In genomic region chr20:10177326-10177725, GRCh38 we compare ENCODE assay signal across 21 cellular contexts. TPM values are rescaled to one million over a fixed set of nuclear protein-coding genes. Genes with fewer than 3 reads are reported as not detected.
"Had no signal": no experiment of that assay in that cellular context is flagged by ENCODE, and none has a peak within 500 bp of the region (broad histone marks: within the 10 kb centered on the region; RNA-seq: fewer than 3 reads in every experiment).

No MANE protein-coding gene starts in this region.

- H3K27ac ChIP-seq: breast epithelium, esophagus squamous epithelium, gastroesophageal sphincter, heart left ventricle, tibial artery had no signal

- H3K27me3 ChIP-seq: breast epithelium, tibial artery had no signal

- H3K9me3 ChIP-seq: breast epithelium, esophagus squamous epithelium, gastroesophageal sphincter, heart left ventricle, tibial artery had no signal

- DNase-seq: activated CD4-positive, alpha-beta T cell treated with anti-CD3 and anti-CD28 coated beads, Interleukin-2, amount 10 ng/mL, durations not matched to agents 7 days and 5 days; activated CD4-positive, CD25-positive, alpha-beta regulatory T cell; activated CD8-positive, alpha-beta T cell treated with anti-CD3 and anti-CD28 coated beads, Interleukin-2, amount 10 ng/mL, durations not matched to agents 7 days and 5 days; activated naive CD4-positive, alpha-beta T cell treated with Interleukin-2 at 50 U/mL for 16 hours; activated naive CD8-positive, alpha-beta T cell treated with anti-CD3 and anti-CD28 coated beads, Interleukin-2, amount 10 ng/mL, durations not matched to agents 7 days and 5 days; activated T-cell treated with anti-CD3 and anti-CD28 coated beads, Interleukin-2, amount 50 U/mL, for 24 hours; cortex of kidney; effector CD8-positive, alpha-beta T cell; esophagus squamous epithelium; heart left ventricle; kidney glomerular epithelial cell; left ventricle myocardium superior; naive B cell; stimulated activated CD8-positive, alpha-beta memory T cell treated with anti-CD3 and anti-CD28 coated beads, Interleukin-4, amount 100 ng/mL, for 48 hours; stimulated activated naive CD4-positive, alpha-beta T cell treated with Interleukin-2 at 50 U/mL for 16 hours; T-helper 1 cell; T-helper 9 cell; tibial artery had no signal

- H3K36me3 ChIP-seq: breast epithelium, esophagus squamous epithelium, gastroesophageal sphincter, heart left ventricle, tibial artery had no signal

- H3K4me1 ChIP-seq: breast epithelium had no signal

- ATAC-seq: activated CD8-positive, alpha-beta T cell treated with anti-CD3 and anti-CD28 coated beads, Interleukin-2, amount 10 ng/mL, durations not matched to agents 7 days and 5 days; gastroesophageal sphincter; heart left ventricle; left ventricle myocardium superior had no signal

- H3K4me3 ChIP-seq: breast epithelium, esophagus squamous epithelium, gastroesophageal sphincter, heart left ventricle, tibial artery had no signal

RNA-seq across cellular contexts. Expression of gene SNAP25, which starts 41.3 kb away (rescaled TPM):
- total RNA-seq: activated CD4-positive, alpha-beta T cell treated with anti-CD3 and anti-CD28 coated beads, Interleukin-2, amount 10 ng/mL, durations not matched to agents 7 days and 5 days; activated CD8-positive, alpha-beta T cell treated with anti-CD3 and anti-CD28 coated beads, Interleukin-2, amount 10 ng/mL, durations not matched to agents 7 days and 5 days; activated naive CD8-positive, alpha-beta T cell treated with anti-CD3 and anti-CD28 coated beads, Interleukin-2, amount 10 ng/mL, durations not matched to agents 7 days and 5 days; mononuclear cell had no signal
